Comparison of ENCODE assay signal across 1 cellular context in the genomic region with DNA sequence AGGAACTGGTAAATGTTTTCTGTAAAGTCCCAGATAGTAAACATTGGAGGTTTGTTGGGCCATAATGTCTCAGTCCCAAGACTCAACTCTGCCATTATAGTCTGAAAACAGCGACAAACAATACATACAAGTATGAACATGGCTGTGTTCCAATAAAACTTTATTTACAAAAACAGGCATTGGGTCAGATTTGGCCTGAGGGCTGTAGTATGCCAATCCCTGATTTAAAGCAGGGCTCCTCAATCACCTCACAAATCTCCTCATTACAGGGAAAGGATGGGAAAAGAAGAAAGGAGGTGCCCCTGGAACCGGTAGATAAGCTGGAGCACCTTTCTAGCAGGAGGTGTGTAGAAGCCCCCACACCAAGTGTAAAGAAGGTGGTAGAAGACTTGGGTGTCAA.
TF ChIP-seq lines count a peak whose summit lies in the region.

No MANE protein-coding gene starts in this region.

TF ChIP-seq in GM12878, 131 proteins besides CTCF, POLR2A, EP300 and RAD21:
- TF ChIP-seq, protein P1, sequence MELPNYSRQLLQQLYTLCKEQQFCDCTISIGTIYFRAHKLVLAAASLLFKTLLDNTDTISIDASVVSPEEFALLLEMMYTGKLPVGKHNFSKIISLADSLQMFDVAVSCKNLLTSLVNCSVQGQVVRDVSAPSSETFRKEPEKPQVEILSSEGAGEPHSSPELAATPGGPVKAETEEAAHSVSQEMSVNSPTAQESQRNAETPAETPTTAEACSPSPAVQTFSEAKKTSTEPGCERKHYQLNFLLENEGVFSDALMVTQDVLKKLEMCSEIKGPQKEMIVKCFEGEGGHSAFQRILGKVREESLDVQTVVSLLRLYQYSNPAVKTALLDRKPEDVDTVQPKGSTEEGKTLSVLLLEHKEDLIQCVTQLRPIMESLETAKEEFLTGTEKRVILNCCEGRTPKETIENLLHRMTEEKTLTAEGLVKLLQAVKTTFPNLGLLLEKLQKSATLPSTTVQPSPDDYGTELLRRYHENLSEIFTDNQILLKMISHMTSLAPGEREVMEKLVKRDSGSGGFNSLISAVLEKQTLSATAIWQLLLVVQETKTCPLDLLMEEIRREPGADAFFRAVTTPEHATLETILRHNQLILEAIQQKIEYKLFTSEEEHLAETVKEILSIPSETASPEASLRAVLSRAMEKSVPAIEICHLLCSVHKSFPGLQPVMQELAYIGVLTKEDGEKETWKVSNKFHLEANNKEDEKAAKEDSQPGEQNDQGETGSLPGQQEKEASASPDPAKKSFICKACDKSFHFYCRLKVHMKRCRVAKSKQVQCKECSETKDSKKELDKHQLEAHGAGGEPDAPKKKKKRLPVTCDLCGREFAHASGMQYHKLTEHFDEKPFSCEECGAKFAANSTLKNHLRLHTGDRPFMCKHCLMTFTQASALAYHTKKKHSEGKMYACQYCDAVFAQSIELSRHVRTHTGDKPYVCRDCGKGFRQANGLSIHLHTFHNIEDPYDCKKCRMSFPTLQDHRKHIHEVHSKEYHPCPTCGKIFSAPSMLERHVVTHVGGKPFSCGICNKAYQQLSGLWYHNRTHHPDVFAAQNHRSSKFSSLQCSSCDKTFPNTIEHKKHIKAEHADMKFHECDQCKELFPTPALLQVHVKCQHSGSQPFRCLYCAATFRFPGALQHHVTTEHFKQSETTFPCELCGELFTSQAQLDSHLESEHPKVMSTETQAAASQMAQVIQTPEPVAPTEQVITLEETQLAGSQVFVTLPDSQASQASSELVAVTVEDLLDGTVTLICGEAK (IDR thresholded peaks at IDR 0.05; ENCODE audit: borderline replicate concordance): peak; percentile 19; the same call in 1 of the 2 replicates
- TF ChIP-seq, protein P2, sequence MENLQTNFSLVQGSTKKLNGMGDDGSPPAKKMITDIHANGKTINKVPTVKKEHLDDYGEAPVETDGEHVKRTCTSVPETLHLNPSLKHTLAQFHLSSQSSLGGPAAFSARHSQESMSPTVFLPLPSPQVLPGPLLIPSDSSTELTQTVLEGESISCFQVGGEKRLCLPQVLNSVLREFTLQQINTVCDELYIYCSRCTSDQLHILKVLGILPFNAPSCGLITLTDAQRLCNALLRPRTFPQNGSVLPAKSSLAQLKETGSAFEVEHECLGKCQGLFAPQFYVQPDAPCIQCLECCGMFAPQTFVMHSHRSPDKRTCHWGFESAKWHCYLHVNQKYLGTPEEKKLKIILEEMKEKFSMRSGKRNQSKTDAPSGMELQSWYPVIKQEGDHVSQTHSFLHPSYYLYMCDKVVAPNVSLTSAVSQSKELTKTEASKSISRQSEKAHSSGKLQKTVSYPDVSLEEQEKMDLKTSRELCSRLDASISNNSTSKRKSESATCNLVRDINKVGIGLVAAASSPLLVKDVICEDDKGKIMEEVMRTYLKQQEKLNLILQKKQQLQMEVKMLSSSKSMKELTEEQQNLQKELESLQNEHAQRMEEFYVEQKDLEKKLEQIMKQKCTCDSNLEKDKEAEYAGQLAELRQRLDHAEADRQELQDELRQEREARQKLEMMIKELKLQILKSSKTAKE (IDR thresholded peaks at IDR 0.05; ENCODE audit: low read depth, poor library complexity, severe bottlenecking): no peak
- TF ChIP-seq RB1 (IDR thresholded peaks at IDR 0.05; ENCODE audit: borderline replicate concordance): no peak
